Comparison of ENCODE assay signal across 1 cellular context in genomic region chr10:95374597-95375209, GRCh38.
TF ChIP-seq lines count a peak whose summit lies in the region.

No MANE protein-coding gene starts in this region.

TF ChIP-seq in K562, 482 proteins besides CTCF, POLR2A, EP300 and RAD21 (continued from another document):
- TF ChIP-seq XRCC3 (IDR thresholded peaks at IDR 0.05) (no peak), ARID2 (IDR thresholded peaks at IDR 0.05) (peak; percentile 46; the same call in 1 of the 2 replicates), ZNF79 (CRISPR knock-in tag; IDR thresholded peaks at IDR 0.05; ENCODE audit: low read depth) (no peak), KHSRP (IDR thresholded peaks at IDR 0.05) (no peak), CREB5 (CRISPR knock-in tag; IDR thresholded peaks at IDR 0.05) (no peak), ATF7 (IDR thresholded peaks at IDR 0.05) (no peak), CREM (IDR thresholded peaks at IDR 0.05; ENCODE audit: low read depth) (0 out of 2 replicates have a peak, but pooled peaks have one; percentile 18), ESRRA (IDR thresholded peaks at IDR 0.05; ENCODE audit: borderline replicate concordance, low read depth) (no peak), POLR2B (IDR thresholded peaks at IDR 0.05; ENCODE audit: low read depth, partially characterized antibody) (no peak), ZNF311 (CRISPR knock-in tag; IDR thresholded peaks at IDR 0.05) (no peak), MCM3 (IDR thresholded peaks at IDR 0.05) (no peak), CC2D1A (IDR thresholded peaks at IDR 0.05) (peak; percentile 39; the same call in 1 of the 2 replicates), SMC3 (conservative IDR thresholded peaks at IDR 0.05; ENCODE audit: insufficient read depth, low read depth, low read length) (peak; percentile 93), XRCC5 (IDR thresholded peaks at IDR 0.05; ENCODE audit: low read depth, low read length) (peak; percentile 38; the same call in 1 of the 2 replicates), EZH2 (IDR thresholded peaks at IDR 0.05; ENCODE audit: borderline replicate concordance, low read depth, low read length) (no peak), CREBBP (IDR thresholded peaks at IDR 0.05; ENCODE audit: low read depth, low read length) (no peak), FOSL1 (tag; conservative IDR thresholded peaks at IDR 0.05) (no peak), MAZ (CRISPR knock-in tag; conservative IDR thresholded peaks at IDR 0.05 in 1 of 2, IDR thresholded peaks at IDR 0.05 in 1 of 2) (peak in 1 of 2 experiments; percentile 29; a peak in 1 of 4 replicates)
TF ChIP-seq in K562: peak in this region for 13.
